ENCODE assay signal across 17 cellular contexts in genomic region chr11:34501962-34502361, GRCh38. TPM values are rescaled to one million over a fixed set of nuclear protein-coding genes. Genes with fewer than 3 reads are reported as not detected.
DNase-seq lines count a peak whose midpoint lies in the region; ATAC-seq and TF ChIP-seq lines count a peak whose summit lies in the region.
"Had no signal": no experiment of that assay in that cellular context is flagged by ENCODE, and none has a peak within 500 bp of the region (broad histone marks: within the 10 kb centered on the region; RNA-seq: fewer than 3 reads in every experiment).

No MANE protein-coding gene starts in this region.

- H3K36me3 ChIP-seq in Loucy (ENCODE audit: insufficient read depth, low read length) (no peaks in the 10 kb centered on the region), breast epithelium (no peaks in the 10 kb centered on the region), neuronal stem cell (replicated peaks in 1 of 2; ENCODE audit: control insufficient read depth in 2 of 2, insufficient read depth in 2 of 2, low read length in 2 of 2) (no peaks in the 10 kb centered on the region), ovary (no peaks in the 10 kb centered on the region), OCI-LY7 (ENCODE audit: insufficient read depth, low read length) (no peaks in the 10 kb centered on the region)
- H3K36me3 ChIP-seq: adrenal gland had no signal

- H3K9ac ChIP-seq in Loucy (ENCODE audit: low read depth, low read length, poor library complexity, severe bottlenecking) (no peak overlapping the region), neuronal stem cell (ENCODE audit: low read depth, low read length, poor library complexity) (no peak overlapping the region)

- no peaks in the 10 kb centered on the region for H3F3A ChIP-seq in Loucy (ENCODE audit: low read depth)

- H2BK15ac ChIP-seq in neuronal stem cell (ENCODE audit: low read length), result no peak overlapping the region

- H3K79me2 ChIP-seq in Loucy (ENCODE audit: insufficient read depth, low read length) (no peaks in the 10 kb centered on the region), OCI-LY7 (ENCODE audit: insufficient read depth, low read depth, low read length) (no peaks in the 10 kb centered on the region)

- H3K4me1 ChIP-seq in Loucy (ENCODE audit: insufficient read depth, low read length, poor library complexity, severe bottlenecking) (no peaks in the 10 kb centered on the region), breast epithelium (peaks cover 4 to 6% of the 10 kb centered on the region in 2 donors), neuronal stem cell (ENCODE audit: control insufficient read depth in 2 of 2, insufficient read depth in 1 of 2, low read depth in 1 of 2, low read length in 2 of 2) (peaks cover 4 to 8% of the 10 kb centered on the region in 2 donors), ovary (ENCODE audit: insufficient read depth) (no peaks in the 10 kb centered on the region), OCI-LY7 (ENCODE audit: insufficient read depth, low read length, poor library complexity, severe bottlenecking) (no peaks in the 10 kb centered on the region)
- H3K4me1 ChIP-seq: adrenal gland had no signal

- H3K4me2 ChIP-seq in Loucy (ENCODE audit: low read depth, low read length, poor library complexity, severe bottlenecking), result no peak overlapping the region
- H3K4me2 ChIP-seq in neuronal stem cell (ENCODE audit: insufficient read depth, low read length, poor library complexity, severe bottlenecking), result no peak overlapping the region
- H3K4me2 ChIP-seq in OCI-LY7 (ENCODE audit: low read length), result no peak overlapping the region

- no peaks in the 10 kb centered on the region for H3K79me1 ChIP-seq in neuronal stem cell (ENCODE audit: low read depth, low read length)

- H3K14ac ChIP-seq in neuronal stem cell (ENCODE audit: low read length), result no peak overlapping the region

- WGBS in neuronal stem cell (ENCODE audit: extremely low coverage in 2 of 2, insufficient read length in 2 of 2, insufficient replicate concordance in 1 of 2), 2 donors, result no CpG with 5 or more reads among the region's 2 CpGs
- 14 to 18% (median 17%) methylated on average over 2 of the region's 2 CpGs for WGBS in ovary, 3 donors

- no peaks in the 10 kb centered on the region for H3K27me3 ChIP-seq in Loucy (ENCODE audit: insufficient read depth, low read length, poor library complexity, severe bottlenecking)
- no peaks in the 10 kb centered on the region for H3K27me3 ChIP-seq in breast epithelium
- H3K27me3 ChIP-seq in neuronal stem cell (ENCODE audit: control insufficient read depth in 3 of 3, insufficient read depth in 3 of 3, low read depth in 1 of 3, low read length in 3 of 3), result peaks cover 0 to 4% (median 0%) of the 10 kb centered on the region in 3 experiments
- no peaks in the 10 kb centered on the region for H3K27me3 ChIP-seq in ovary
- H3K27me3 ChIP-seq: adrenal gland had no signal

- H3K23ac ChIP-seq in neuronal stem cell (ENCODE audit: low read depth, low read length, poor library complexity), result no peak overlapping the region

- H2AK5ac ChIP-seq in neuronal stem cell (ENCODE audit: low read depth, low read length), result peak overlapping the region; percentile 39

- H4K8ac ChIP-seq in neuronal stem cell (ENCODE audit: low read depth, low read length), result no peak overlapping the region

- intact Hi-C loops in breast epithelium (cut with DNase I; ENCODE audit: low total_unique reads), result no loop called here
- intact Hi-C loops in ovary (cut with DNase I), result loop anchor here in 1 of 4 donors (1.0 kb wide), 1 partner anchor 35 kb away; no protein-coding TSS in a partner anchor
- intact Hi-C loops in OCI-LY7 (cut with micrococcal nuclease; ENCODE audit: unreplicated experiment), result no loop called here

- H3K18ac ChIP-seq in neuronal stem cell (ENCODE audit: low read length), result peak overlapping the region; percentile 36

- H3K27ac ChIP-seq in breast epithelium (peak overlapping the region; percentile 64 to 66), neuronal stem cell (replicated peaks; ENCODE audit: low read length) (no peak overlapping the region), ovary (no peak overlapping the region), OCI-LY7 (ENCODE audit: low read depth, low read length, poor library complexity, severe bottlenecking) (no peak overlapping the region)
- H3K27ac ChIP-seq: adrenal gland had no signal

- H3K9me3 ChIP-seq in Loucy (ENCODE audit: insufficient read depth, low read depth, low read length) (no peaks in the 10 kb centered on the region), breast epithelium (no peaks in the 10 kb centered on the region), neuronal stem cell (replicated peaks in 1 of 2; ENCODE audit: control insufficient read depth in 2 of 2, insufficient read depth in 1 of 2, low read depth in 1 of 2, low read length in 2 of 2) (no peaks in the 10 kb centered on the region), ovary (no peaks in the 10 kb centered on the region), OCI-LY7 (ENCODE audit: low read length) (no peaks in the 10 kb centered on the region)
- H3K9me3 ChIP-seq: adrenal gland had no signal

- H2BK5ac ChIP-seq in neuronal stem cell (ENCODE audit: low read length), result no peak overlapping the region

- no peak overlapping the region for H2BK120ac ChIP-seq in neuronal stem cell (ENCODE audit: low read depth, low read length)

- no peak overlapping the region for H4K91ac ChIP-seq in neuronal stem cell (ENCODE audit: low read depth, low read length, poor library complexity)

- ATAC-seq in GM21528 (IDR thresholded peaks at IDR 0.05; ENCODE audit: low FRiP score, unreplicated experiment), result no peak

- H3K4me3 ChIP-seq in Loucy (ENCODE audit: low read length, poor library complexity, severe bottlenecking), result no peak overlapping the region
- no peak overlapping the region for H3K4me3 ChIP-seq in breast epithelium
- no peak overlapping the region for H3K4me3 ChIP-seq in neuronal stem cell (ENCODE audit: low read length in 2 of 2)
- no peak overlapping the region for H3K4me3 ChIP-seq in ovary
- no peak overlapping the region for H3K4me3 ChIP-seq in OCI-LY7 (ENCODE audit: low read depth, low read length, poor library complexity, severe bottlenecking)
- H3K4me3 ChIP-seq: adrenal gland had no signal

- TF ChIP-seq POLR2A in breast epithelium (IDR thresholded peaks at IDR 0.05) (no peak), ovary (IDR thresholded peaks at IDR 0.05) (no peak)

- no peak overlapping the region for H2BK12ac ChIP-seq in neuronal stem cell (ENCODE audit: low read length)

- TF ChIP-seq EP300 in ovary (IDR thresholded peaks at IDR 0.05), result no peak

- H4K20me1 ChIP-seq in Loucy (ENCODE audit: insufficient read depth, low read length, poor library complexity, severe bottlenecking) (no peaks in the 10 kb centered on the region), OCI-LY7 (ENCODE audit: insufficient read depth, low read length) (no peaks in the 10 kb centered on the region)

- H3K4ac ChIP-seq in neuronal stem cell (ENCODE audit: low read length), result no peak overlapping the region

- CTCF ChIA-PET in OCI-LY7 (lab: Charles Lee; ENCODE audit: unreplicated experiment), result no interaction called here

- BruUV-seq in OCI-LY7 (replicated peaks; lab: Mats Ljungman, UMichigan), result no TSS peak

- H2AFZ ChIP-seq in Loucy (ENCODE audit: low read length) (peak overlapping the region; percentile 76), neuronal stem cell (ENCODE audit: low read length) (peak overlapping the region; percentile 1), OCI-LY7 (ENCODE audit: low read length) (no peak overlapping the region)

- DNase-seq in AG08396 (ENCODE audit: low spot score) (peak; percentile 33), breast epithelium (ENCODE audit: low spot score in 2 of 2) (no peak), neuronal stem cell (ENCODE audit: low spot score) (no peak), RKO (ENCODE audit: low spot score) (no peak), ovary (no peak), OCI-LY7 (ENCODE audit: low spot score) (no peak)
- DNase-seq: activated CD4-positive, alpha-beta T cell treated with anti-CD3 and anti-CD28 coated beads for 4 hours; NCI-H1417 treated with DMSO at 0.1 percent for 48 hours; NCI-H526; stimulated activated CD4-positive, alpha-beta T cell treated with anti-CD3 and anti-CD28 coated beads, Interleukin-1b, Interleukin-23, amount 100 ng/mL, for 48 hours had no signal

- POLR2A ChIA-PET in OCI-LY7 (lab: Charles Lee), result interaction anchor here (0.5 to 0.6 kb wide), 2 partner anchors 86 to 1004 kb away, joined by 3 read pairs; no protein-coding TSS in a partner anchor

- H3K9me2 ChIP-seq in Loucy (replicated peaks; ENCODE audit: low read depth, low read length) (no peaks in the 10 kb centered on the region), OCI-LY7 (ENCODE audit: insufficient read depth, low read length) (no peaks in the 10 kb centered on the region)

- TF ChIP-seq CTCF in Loucy (conservative IDR thresholded peaks at IDR 0.05; ENCODE audit: low read length) (no peak), breast epithelium (IDR thresholded peaks at IDR 0.05) (no peak), ovary (IDR thresholded peaks at IDR 0.05) (no peak), OCI-LY7 (conservative IDR thresholded peaks at IDR 0.05; ENCODE audit: low read length) (no peak)

RNA-seq across cellular contexts. Expression of gene ELF5, which starts 11.6 kb away (rescaled TPM):
- total RNA-seq in breast epithelium (10 to 100 TPM in 2 of 3 donors, not detected in 1; 18.7 to 32.5 TPM), ovary (not detected), OCI-LY7 (2022) (not detected in 2 replicates)
- 0.04 TPM for polyA plus RNA-seq in neuronal stem cell (2013, experiment 1 of 2)
- not detected for polyA plus RNA-seq in neuronal stem cell (2013, experiment 2 of 2)
- polyA plus RNA-seq in ovary, result not detected
- total RNA-seq in OCI-LY7 (2014; rRNA removed; shearing (Covaris generic)), result not detected in 2 replicates
- total RNA-seq: adrenal gland, epithelial cell of proximal tubule, kidney epithelial cell, myocyte had no signal
- polyA plus RNA-seq: IgD-negative memory B cell had no signal

Comparison
In these comparisons a context has a peak if more than half of its experiments do, and no peak if none do; other contexts are left out.
1. H3K27ac ChIP-seq: peak in breast epithelium (2 of 2); none in neuronal stem cell (single experiment), ovary (0 of 2) and OCI-LY7 (single experiment).